ENCODE assay signal across 24 cellular contexts in genomic region chr11:106828576-106828975, GRCh38.
DNase-seq lines count a peak whose midpoint lies in the region; ATAC-seq, FAIRE-seq and TF ChIP-seq lines count a peak whose summit lies in the region.
"Had no signal": no experiment of that assay in that cellular context is flagged by ENCODE, and none has a peak within 500 bp of the region (broad histone marks: within the 10 kb centered on the region; RNA-seq: fewer than 3 reads in every experiment).

No MANE protein-coding gene starts in this region.

- H4K20me1 ChIP-seq in astrocyte (ENCODE audit: insufficient read depth, low read length): no peaks in the 10 kb centered on the region
- H4K20me1 ChIP-seq: BLaER1 had no signal

- H2AFZ ChIP-seq in astrocyte (ENCODE audit: low read depth, low read length): no peak overlapping the region
- H2AFZ ChIP-seq: GM23338 had no signal

- H3K4me3 ChIP-seq in astrocyte (ENCODE audit: insufficient read depth, low read depth, low read length): no peak overlapping the region
- H3K4me3 ChIP-seq in bronchial epithelial cell (ENCODE audit: low read depth, low read length): no peak overlapping the region
- H3K4me3 ChIP-seq in fibroblast of pulmonary artery (replicated peaks; ENCODE audit: low read depth, low read length): no peak overlapping the region
- H3K4me3 ChIP-seq: BLaER1, GM23338, HAP-1 had no signal

- DNase-seq in EL (peak; percentile 1), astrocyte (ENCODE audit: low read depth) (peak; percentile 15), bronchial epithelial cell (ENCODE audit: low read depth) (peak; percentile 30), fibroblast of pulmonary artery (ENCODE audit: low read depth) (peak; percentile 3), NCI-H128 (lab: John Stamatoyannopoulos, UW; ENCODE audit: unreplicated experiment) (no peak), H54 (ENCODE audit: insufficient read length, low spot score) (no peak), natural killer cell (no peak), cerebellar cortex (ENCODE audit: low spot score) (no peak)
- DNase-seq: Caco-2; CD4-positive, CD25-positive, alpha-beta regulatory T cell; CD8-positive, alpha-beta T cell; DMS153; DND-41; GDM1; HFFc6 had no signal

- TF ChIP-seq CTCF in astrocyte (IDR thresholded peaks at IDR 0.05; ENCODE audit: insufficient read depth, low read depth, low read length) (no peak), bronchial epithelial cell (IDR thresholded peaks at IDR 0.05; ENCODE audit: insufficient read depth, low read length, severe bottlenecking) (no peak), fibroblast of pulmonary artery (IDR thresholded peaks at IDR 0.05; ENCODE audit: low read length, missing control alignments) (no peak), natural killer cell (IDR thresholded peaks at IDR 0.05) (no peak)

- H3K4me3 Mint-ChIP-seq in astrocyte (ENCODE audit: unreplicated experiment): no peak overlapping the region
- no peak overlapping the region for H3K4me3 Mint-ChIP-seq in natural killer cell
- H3K4me3 Mint-ChIP-seq: B cell; CD4-positive, CD25-positive, alpha-beta regulatory T cell; CD8-positive, alpha-beta T cell; GM23338; HFFc6 had no signal

- no peaks in the 10 kb centered on the region for H3K27me3 ChIP-seq in astrocyte (ENCODE audit: insufficient read depth, low read length)
- H3K27me3 ChIP-seq in bronchial epithelial cell (ENCODE audit: control insufficient read depth, insufficient read depth, low read length): no peaks in the 10 kb centered on the region
- H3K27me3 ChIP-seq: BLaER1 had no signal

- no peak overlapping the region for H3K9ac ChIP-seq in astrocyte (ENCODE audit: low read length)
- H3K9ac ChIP-seq: BLaER1 had no signal

- no peak overlapping the region for H3K27ac Mint-ChIP-seq in astrocyte (ENCODE audit: unreplicated experiment)
- H3K27ac Mint-ChIP-seq in natural killer cell: no peak overlapping the region
- H3K27ac Mint-ChIP-seq: B cell; CD4-positive, CD25-positive, alpha-beta regulatory T cell; CD8-positive, alpha-beta T cell; GM23338; HFFc6 had no signal

- H3K9me3 ChIP-seq in astrocyte (ENCODE audit: insufficient read depth, low read depth, low read length): no peaks in the 10 kb centered on the region
- H3K9me3 ChIP-seq: BLaER1, Caco-2, HAP-1 had no signal

- no peak for FAIRE-seq in astrocyte (lab: Jason Lieb, UNC)
- no peak for FAIRE-seq in bronchial epithelial cell (lab: Jason Lieb, UNC)
- no peak for FAIRE-seq in H54 (lab: Jason Lieb, UNC)
- FAIRE-seq: A204.1, GM12891, GM18507 had no signal

- H3K27me3 Mint-ChIP-seq in astrocyte (ENCODE audit: low read depth, unreplicated experiment): no peaks in the 10 kb centered on the region
- H3K27me3 Mint-ChIP-seq in natural killer cell (ENCODE audit: low read depth in 2 of 2): no peaks in the 10 kb centered on the region
- H3K27me3 Mint-ChIP-seq: B cell; CD4-positive, CD25-positive, alpha-beta regulatory T cell had no signal

- H3K36me3 ChIP-seq in astrocyte (ENCODE audit: insufficient read depth, low read length) (no peaks in the 10 kb centered on the region), bronchial epithelial cell (ENCODE audit: control insufficient read depth, insufficient read depth, low read length) (no peaks in the 10 kb centered on the region)
- H3K36me3 ChIP-seq: BLaER1, HAP-1 had no signal

- H3K27ac ChIP-seq in astrocyte (ENCODE audit: low read depth, low read length): no peak overlapping the region
- H3K27ac ChIP-seq: 22Rv1, BLaER1, C4-2B had no signal

- H3K4me2 ChIP-seq in astrocyte (ENCODE audit: low read length): no peak overlapping the region
- H3K4me2 ChIP-seq: BLaER1, GM23338 had no signal

- H3K36me3 Mint-ChIP-seq in astrocyte (ENCODE audit: low read depth, unreplicated experiment): peaks cover 3% of the 10 kb centered on the region
- peaks cover 9% of the 10 kb centered on the region for H3K36me3 Mint-ChIP-seq in natural killer cell
- H3K36me3 Mint-ChIP-seq: CD4-positive, CD25-positive, alpha-beta regulatory T cell; CD8-positive, alpha-beta T cell had no signal

- H3K4me1 ChIP-seq in astrocyte (ENCODE audit: insufficient read depth, low read length): no peaks in the 10 kb centered on the region
- H3K4me1 ChIP-seq: BLaER1, HAP-1 had no signal

- H3K9me3 Mint-ChIP-seq in astrocyte (ENCODE audit: unreplicated experiment) (no peaks in the 10 kb centered on the region), natural killer cell (peaks cover 16 to 21% of the 10 kb centered on the region in 2 donors)
- H3K9me3 Mint-ChIP-seq: GM23338 had no signal

- H3K4me1 Mint-ChIP-seq in astrocyte (ENCODE audit: low read depth, unreplicated experiment) (peaks cover 4% of the 10 kb centered on the region), natural killer cell (no peaks in the 10 kb centered on the region)
- H3K4me1 Mint-ChIP-seq: B cell; CD4-positive, CD25-positive, alpha-beta regulatory T cell had no signal

- TF ChIP-seq POLR2A in H54 (IDR thresholded peaks at IDR 0.05; ENCODE audit: low read depth, low read length): no peak

- no peak for ATAC-seq in natural killer cell
- ATAC-seq: CD8-positive, alpha-beta T cell; GM23338 had no signal

- intact Hi-C loops in natural killer cell (cut with micrococcal nuclease): no loop called here

- H3K79me2 ChIP-seq in astrocyte (ENCODE audit: insufficient read depth, low read length): no peaks in the 10 kb centered on the region

Comparison
In these comparisons a context has a peak if more than half of its experiments do, and no peak if none do; other contexts are left out.
1. DNase-seq: peak in EL (single experiment), astrocyte (single experiment), bronchial epithelial cell (single experiment) and fibroblast of pulmonary artery (single experiment); none in NCI-H128 (single experiment), H54 (single experiment), natural killer cell (single experiment) and cerebellar cortex (single experiment).